In genomic region chr9:5832543-5833529, GRCh38 we compare ENCODE assay signal across 8 cellular contexts. TPM values are rescaled to one million over a fixed set of nuclear protein-coding genes. Genes with fewer than 3 reads are reported as not detected.
DNase-seq lines count a peak whose midpoint lies in the region; ATAC-seq and TF ChIP-seq lines count a peak whose summit lies in the region.

Gene ERMP1, minus strand, starts transcription at chr9:5833117. Its CDS starts 90 bp downstream, at chr9:5833027.

- DNase-seq in A673 (ENCODE audit: low spot score): peak; percentile 92
- DNase-seq in NCI-H2107 (lab: John Stamatoyannopoulos, UW): peak; percentile 56
- DNase-seq in UCSD-AML1 (lab: John Stamatoyannopoulos, UW; ENCODE audit: unreplicated experiment): peak; percentile 88
- DNase-seq in brain microvascular endothelial cell: peak; percentile 71

- no peaks in the 10 kb centered on the region for H3K27me3 ChIP-seq in A673 (replicated peaks; ENCODE audit: insufficient read depth, low read depth, low read length, poor library complexity)
- no peaks in the 10 kb centered on the region for H3K27me3 ChIP-seq in brain microvascular endothelial cell (replicated peaks)
- peaks cover 11% of the 10 kb centered on the region for H3K27me3 ChIP-seq in iPS-18a (ENCODE audit: control insufficient read depth, insufficient read depth, low read length)
- no peaks in the 10 kb centered on the region for H3K27me3 ChIP-seq in skeletal muscle tissue (ENCODE audit: control insufficient read depth in 3 of 3, insufficient read depth in 3 of 3, low read length in 3 of 3)

- intact Hi-C loops in A673 (cut with micrococcal nuclease; ENCODE audit: unreplicated experiment): loop anchor here (5.0 kb wide), 1 partner anchor 206 kb away; the partner anchor contains the start of gene RIC1

- H3K27ac ChIP-seq in A673 (ENCODE audit: low read depth, low read length, poor library complexity, severe bottlenecking): peak within 1 kb of the TSS; percentile 69
- peak within 1 kb of the TSS; percentile 11 for H3K27ac ChIP-seq in brain microvascular endothelial cell
- no peak within 1 kb of the TSS for H3K27ac ChIP-seq in iPS-18a (ENCODE audit: low read length)
- H3K27ac ChIP-seq in skeletal muscle tissue (ENCODE audit: low read depth, low read length): peak within 1 kb of the TSS; percentile 49

- ATAC-seq in GM18858 (IDR thresholded peaks at IDR 0.05; ENCODE audit: unreplicated experiment) (peak; percentile 78), HG03066 (IDR thresholded peaks at IDR 0.05; ENCODE audit: low read depth, unreplicated experiment) (peak; percentile 80)

- H3K36me3 ChIP-seq in A673 (ENCODE audit: insufficient read depth, low read length, poor library complexity, severe bottlenecking) (no peaks in the 10 kb centered on the region), brain microvascular endothelial cell (replicated peaks) (no peaks in the 10 kb centered on the region), iPS-18a (ENCODE audit: control insufficient read depth, low read depth, low read length) (peaks cover 5% of the 10 kb centered on the region), skeletal muscle tissue (ENCODE audit: control insufficient read depth in 3 of 3, insufficient read depth in 3 of 3, low read length in 3 of 3) (peaks cover 0 to 4% (median 0%) of the 10 kb centered on the region in 3 donors)

- peak within 1 kb of the TSS; percentile 84 for H3K4me3 ChIP-seq in A673 (ENCODE audit: low read depth, low read length, poor library complexity, severe bottlenecking)
- H3K4me3 ChIP-seq in brain microvascular endothelial cell (ENCODE audit: low read depth, low read length): peak within 1 kb of the TSS; percentile 66
- peak within 1 kb of the TSS; percentile 74 for H3K4me3 ChIP-seq in iPS-18a (ENCODE audit: low read length)
- H3K4me3 ChIP-seq in skeletal muscle tissue (ENCODE audit: low read length in 3 of 3): peak within 1 kb of the TSS; percentile 88 to 92 (median 92)

- CTCF ChIA-PET in A673 (lab: Charles Lee): interaction anchor here (0.6 to 1.2 kb wide), 6 partner anchors 10 to 580 kb away, joined by 3 to 20 read pairs (median 3); partner anchors contain the start of gene UHRF2

- POLR2A ChIA-PET in A673 (lab: Charles Lee; ENCODE audit: low non-redundant PET): no interaction called here

- H3K4me1 ChIP-seq in A673 (ENCODE audit: insufficient read depth, low read length, poor library complexity, severe bottlenecking): peaks cover 9% of the 10 kb centered on the region
- H3K4me1 ChIP-seq in iPS-18a (ENCODE audit: control insufficient read depth, low read depth, low read length): peaks cover 12% of the 10 kb centered on the region
- peaks cover 14 to 25% (median 18%) of the 10 kb centered on the region in 3 donors for H3K4me1 ChIP-seq in skeletal muscle tissue (ENCODE audit: control insufficient read depth in 3 of 3, insufficient read depth in 3 of 3, low read length in 3 of 3)

- BruUV-seq in A673 (replicated peaks; lab: Mats Ljungman, UMichigan): no TSS peak

- TF ChIP-seq CTCF in A673 (conservative IDR thresholded peaks at IDR 0.05; ENCODE audit: low read depth, low read length) (peak; percentile 85), brain microvascular endothelial cell (IDR thresholded peaks at IDR 0.05; ENCODE audit: low read depth, low read length, missing control alignments) (peak; percentile 76)

- in situ Hi-C loops in brain microvascular endothelial cell (cut with HindIII; ENCODE audit: low pct_ligation_motif_present, low sequenced_read_pairs): no loop called here

- no peaks in the 10 kb centered on the region for H3K9me3 ChIP-seq in A673 (ENCODE audit: low read depth, low read length, poor library complexity, severe bottlenecking)
- H3K9me3 ChIP-seq in iPS-18a (ENCODE audit: control insufficient read depth, low read depth, low read length): no peaks in the 10 kb centered on the region
- no peaks in the 10 kb centered on the region for H3K9me3 ChIP-seq in skeletal muscle tissue (ENCODE audit: control insufficient read depth in 3 of 3, low read length in 3 of 3)

- H3K9ac ChIP-seq in iPS-18a (ENCODE audit: low read length) (peak within 1 kb of the TSS; percentile 51), skeletal muscle tissue (ENCODE audit: low read depth in 1 of 3, low read length in 3 of 3) (peak within 1 kb of the TSS; percentile 82 to 90 (median 86))

RNA-seq across cellular contexts. Expression of gene ERMP1, which starts in this region (rescaled TPM):
- total RNA-seq in A673 (2021) (11.1 and 11.5 TPM in 2 replicates), skeletal muscle tissue (11.0 TPM)
